In genomic region chr12:70748809-70749208, GRCh38 we compare ENCODE assay signal across 21 cellular contexts.
DNase-seq lines count a peak whose midpoint lies in the region; ATAC-seq, FAIRE-seq and TF ChIP-seq lines count a peak whose summit lies in the region.
"Had no signal": no experiment of that assay in that cellular context is flagged by ENCODE, and none has a peak within 500 bp of the region (broad histone marks: within the 10 kb centered on the region; RNA-seq: fewer than 3 reads in every experiment).

No MANE protein-coding gene starts in this region.

- TF ChIP-seq POLR2A in K562 (conservative IDR thresholded peaks at IDR 0.05): no peak

- POLR2A ChIA-PET in K562 (lab: Yijun Ruan, JAX): no interaction called here

- H3K4me2 ChIP-seq in K562 (ENCODE audit: insufficient read depth, low read length): no peak overlapping the region
- H3K4me2 ChIP-seq: BLaER1 had no signal

- BruUV-seq in K562 (replicated peaks; lab: Mats Ljungman, UMichigan): no TSS peak

- TF ChIP-seq RAD21 in K562 (CRISPR knock-in tag; conservative IDR thresholded peaks at IDR 0.05 in 1 of 2, IDR thresholded peaks at IDR 0.05 in 1 of 2): no peak

- intact Hi-C loops in K562 (cut with micrococcal nuclease) (no loop called here), mucosa of descending colon (cut with DNase I, micrococcal nuclease) (no loop called here)

- H3K9me1 ChIP-seq in K562 (ENCODE audit: control insufficient read depth, insufficient read depth, low read length): no peaks in the 10 kb centered on the region

- CTCF ChIA-PET in K562 (lab: Yijun Ruan, JAX; ENCODE audit: low intra/inter-chr PET ratio): no interaction called here

- ATAC-seq in K562: no peak
- peak; percentile 63 for ATAC-seq in mucosa of descending colon

- H3K4me1 ChIP-seq in K562 (replicated peaks in 1 of 2; ENCODE audit: control insufficient read depth in 2 of 2, insufficient read depth in 2 of 2, low read length in 2 of 2): peaks cover 0 to 3% of the 10 kb centered on the region in 2 experiments; a peak in 2 of 5 replicates
- no peaks in the 10 kb centered on the region for H3K4me1 ChIP-seq in mucosa of descending colon (ENCODE audit: low read depth)
- H3K4me1 ChIP-seq: BLaER1 had no signal

- no peak overlapping the region for H3K4me3 ChIP-seq in K562
- no peak overlapping the region for H3K4me3 ChIP-seq in mucosa of descending colon
- H3K4me3 ChIP-seq: BLaER1 had no signal

- no peak overlapping the region for H3K9ac ChIP-seq in K562 (ENCODE audit: insufficient read depth in 1 of 2, low read depth in 2 of 2, low read length in 2 of 2)
- H3K9ac ChIP-seq: BLaER1 had no signal

- H3K9me3 ChIP-seq in K562 (replicated peaks; ENCODE audit: control insufficient read depth, insufficient read depth, low read depth, low read length) (no peaks in the 10 kb centered on the region), mucosa of descending colon (no peaks in the 10 kb centered on the region)
- H3K9me3 ChIP-seq: BE2C, BLaER1 had no signal

- in situ Hi-C loops in K562 (cut with MboI): loop anchor here (25.0 kb wide), 1 partner anchor 263 kb away; no protein-coding TSS in a partner anchor

- TF ChIP-seq EP300 in K562 (IDR thresholded peaks at IDR 0.05; ENCODE audit: low read length): no peak

- no peak overlapping the region for H3K27ac ChIP-seq in K562 (ENCODE audit: extremely low read depth, low read depth, low read length)
- H3K27ac ChIP-seq: BLaER1 had no signal

- H2AFZ ChIP-seq in K562 (ENCODE audit: low read depth, low read length): no peak overlapping the region

- peak; percentile 35 for FAIRE-seq in K562 (lab: Jason Lieb, UNC)
- FAIRE-seq: A204.1, D721Med, G401.6, GM12891, GM19239 had no signal

- no peaks in the 10 kb centered on the region for H4K20me1 ChIP-seq in K562 (replicated peaks; ENCODE audit: control insufficient read depth, insufficient read depth, low read length)
- H4K20me1 ChIP-seq: BLaER1 had no signal

- no peaks in the 10 kb centered on the region for H3K27me3 ChIP-seq in K562 (ENCODE audit: control insufficient read depth in 2 of 2, insufficient read depth in 2 of 2, low read length in 2 of 2)
- H3K27me3 ChIP-seq: BE2C, BLaER1 had no signal

- WGBS in K562 (ENCODE audit: insufficient coverage, low coverage, missing lambda C conversion rate): 73% methylated on average over 1 of the region's 1 CpG

- DNase-seq in K562 (ENCODE audit: extremely low read depth in 1 of 4, low spot score in 3 of 4) (no peak), mucosa of descending colon (no peak), NCI-H2227 (lab: John Stamatoyannopoulos, UW; ENCODE audit: unreplicated experiment) (no peak), nucleus accumbens (lab: John Stamatoyannopoulos, UW) (no peak), SW 1271 (lab: John Stamatoyannopoulos, UW) (no peak)
- DNase-seq: 8988T; ACHN; BE2C; C1 segment of cervical spinal cord; CD4-positive, alpha-beta memory T cell; CD4-positive, CD25-positive, alpha-beta regulatory T cell; CD8-positive, alpha-beta memory T cell; COR-L47; DMS79 treated with DMSO at 0.1 percent for 48 hours; GF-D8 had no signal

- TF ChIP-seq CTCF in K562 (IDR thresholded peaks at IDR 0.05 in 2 of 3, conservative IDR thresholded peaks at IDR 0.05 in 1 of 3; ENCODE audit: insufficient read depth in 2 of 3, low read depth in 1 of 3, low read length in 3 of 3) (no peak), mucosa of descending colon (IDR thresholded peaks at IDR 0.05) (no peak)

- H3K36me3 ChIP-seq in K562 (ENCODE audit: control insufficient read depth, insufficient read depth, low read length): no peaks in the 10 kb centered on the region
- H3K36me3 ChIP-seq in mucosa of descending colon (ENCODE audit: low read depth): no peaks in the 10 kb centered on the region
- H3K36me3 ChIP-seq: BLaER1 had no signal

- H3K79me2 ChIP-seq in K562 (ENCODE audit: control insufficient read depth, insufficient read depth, low read length): no peaks in the 10 kb centered on the region

TF ChIP-seq in K562, 482 proteins besides CTCF, POLR2A, EP300 and RAD21:
- TF ChIP-seq NCOA2 (IDR thresholded peaks at IDR 0.05; ENCODE audit: partially characterized antibody in 2 of 2): no peak
- no peak for TF ChIP-seq HNRNPLL (IDR thresholded peaks at IDR 0.05; ENCODE audit: low read depth, low read length, poor library complexity, severe bottlenecking)
- TF ChIP-seq, protein P1, sequence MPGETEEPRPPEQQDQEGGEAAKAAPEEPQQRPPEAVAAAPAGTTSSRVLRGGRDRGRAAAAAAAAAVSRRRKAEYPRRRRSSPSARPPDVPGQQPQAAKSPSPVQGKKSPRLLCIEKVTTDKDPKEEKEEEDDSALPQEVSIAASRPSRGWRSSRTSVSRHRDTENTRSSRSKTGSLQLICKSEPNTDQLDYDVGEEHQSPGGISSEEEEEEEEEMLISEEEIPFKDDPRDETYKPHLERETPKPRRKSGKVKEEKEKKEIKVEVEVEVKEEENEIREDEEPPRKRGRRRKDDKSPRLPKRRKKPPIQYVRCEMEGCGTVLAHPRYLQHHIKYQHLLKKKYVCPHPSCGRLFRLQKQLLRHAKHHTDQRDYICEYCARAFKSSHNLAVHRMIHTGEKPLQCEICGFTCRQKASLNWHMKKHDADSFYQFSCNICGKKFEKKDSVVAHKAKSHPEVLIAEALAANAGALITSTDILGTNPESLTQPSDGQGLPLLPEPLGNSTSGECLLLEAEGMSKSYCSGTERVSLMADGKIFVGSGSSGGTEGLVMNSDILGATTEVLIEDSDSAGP (CRISPR knock-in tag; IDR thresholded peaks at IDR 0.05): no peak
- TF ChIP-seq ZBTB12 (CRISPR knock-in tag; IDR thresholded peaks at IDR 0.05): no peak
- no peak for TF ChIP-seq KLF1 (tag; IDR thresholded peaks at IDR 0.05)
- no peak for TF ChIP-seq ZNF644 (tag; IDR thresholded peaks at IDR 0.05; ENCODE audit: low read depth)
- no peak for TF ChIP-seq ADNP (tag; IDR thresholded peaks at IDR 0.05)
